Comparison of ENCODE assay signal across 8 cellular contexts in the genomic region with DNA sequence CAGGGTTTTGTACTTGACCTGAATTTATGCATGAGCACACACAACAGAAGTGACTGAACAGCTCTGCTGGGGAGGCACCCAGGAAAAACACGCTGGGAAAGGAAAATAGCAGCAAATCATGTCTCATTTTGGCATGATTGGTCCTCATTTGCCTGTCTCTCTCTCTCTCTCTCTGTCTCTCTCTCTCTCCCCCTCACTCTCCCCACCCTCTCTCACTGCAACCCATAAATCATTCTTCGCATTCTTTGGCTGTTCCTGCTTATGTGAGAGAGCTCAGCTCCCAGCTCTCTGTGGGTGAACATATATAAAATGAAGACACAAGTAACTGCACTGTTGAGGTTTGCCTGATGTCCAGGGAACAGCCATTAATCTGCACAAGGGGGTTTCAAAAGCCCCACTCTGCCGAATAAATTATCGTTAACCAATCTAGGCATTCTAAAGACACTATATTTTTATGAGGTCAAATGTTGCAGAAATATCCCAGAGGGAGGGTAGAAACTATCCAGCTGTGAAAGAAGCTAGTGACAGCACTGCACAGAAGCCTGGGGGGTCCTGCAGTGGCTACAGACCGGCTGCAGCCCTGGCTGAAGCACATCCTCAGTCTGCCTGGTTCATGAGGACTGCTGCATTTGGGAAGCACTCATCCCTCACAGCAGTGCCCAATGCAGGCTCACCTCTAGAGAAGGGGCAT.
DNase-seq lines count a peak whose midpoint lies in the region.

No MANE protein-coding gene starts in this region.

- H3K36me3 ChIP-seq in HAP-1 (replicated peaks), result no peaks in the 10 kb centered on the region

- H3K4me1 ChIP-seq in HAP-1, result peaks cover 25% of the 10 kb centered on the region

- no peaks in the 10 kb centered on the region for H3K27me3 ChIP-seq in HAP-1 (ENCODE audit: low read depth)

- H3K4me3 ChIP-seq in HAP-1 (no peak overlapping the region), skeletal muscle cell (ENCODE audit: low read depth, low read length) (no peak overlapping the region)

- in situ Hi-C loops in HAP-1 (cut with MboI; ENCODE audit: low sequenced_read_pairs), result no loop called here

- DNase-seq in HAP-1 (ENCODE audit: low spot score in 2 of 2) (peak; percentile 67 to 81), NCI-H774 (lab: John Stamatoyannopoulos, UW) (peak; percentile 5), fibroblast of the conjunctiva (ENCODE audit: low read depth) (peak; percentile 63), skeletal muscle cell (ENCODE audit: low read depth) (peak; percentile 90), DMS79 treated with DMSO at 0.1 percent for 48 hours (lab: John Stamatoyannopoulos, UW) (no peak), activated gamma-delta T cell treated with Interleukin-2 at 50 U/mL for 16 hours (no peak), mucosa of gallbladder (ENCODE audit: low spot score) (no peak)
- no peak for DNase-seq in stimulated activated CD4-positive, alpha-beta T cell treated with anti-CD3 and anti-CD28 coated beads, Interleukin-2, amount 100 ng/mL, for 24 hours

- H3K9me3 ChIP-seq in HAP-1, result no peaks in the 10 kb centered on the region

Comparison
In these comparisons a context has a peak if more than half of its experiments do, and no peak if none do; other contexts are left out.
1. DNase-seq: peak in HAP-1 (2 of 2), NCI-H774 (single experiment), fibroblast of the conjunctiva (single experiment) and skeletal muscle cell (single experiment); none in DMS79 treated with DMSO at 0.1 percent for 48 hours (single experiment), activated gamma-delta T cell treated with Interleukin-2 at 50 U/mL for 16 hours (single experiment), mucosa of gallbladder (single experiment) and stimulated activated CD4-positive, alpha-beta T cell treated with anti-CD3 and anti-CD28 coated beads, Interleukin-2, amount 100 ng/mL, for 24 hours (0 of 2).